In the genomic region with DNA sequence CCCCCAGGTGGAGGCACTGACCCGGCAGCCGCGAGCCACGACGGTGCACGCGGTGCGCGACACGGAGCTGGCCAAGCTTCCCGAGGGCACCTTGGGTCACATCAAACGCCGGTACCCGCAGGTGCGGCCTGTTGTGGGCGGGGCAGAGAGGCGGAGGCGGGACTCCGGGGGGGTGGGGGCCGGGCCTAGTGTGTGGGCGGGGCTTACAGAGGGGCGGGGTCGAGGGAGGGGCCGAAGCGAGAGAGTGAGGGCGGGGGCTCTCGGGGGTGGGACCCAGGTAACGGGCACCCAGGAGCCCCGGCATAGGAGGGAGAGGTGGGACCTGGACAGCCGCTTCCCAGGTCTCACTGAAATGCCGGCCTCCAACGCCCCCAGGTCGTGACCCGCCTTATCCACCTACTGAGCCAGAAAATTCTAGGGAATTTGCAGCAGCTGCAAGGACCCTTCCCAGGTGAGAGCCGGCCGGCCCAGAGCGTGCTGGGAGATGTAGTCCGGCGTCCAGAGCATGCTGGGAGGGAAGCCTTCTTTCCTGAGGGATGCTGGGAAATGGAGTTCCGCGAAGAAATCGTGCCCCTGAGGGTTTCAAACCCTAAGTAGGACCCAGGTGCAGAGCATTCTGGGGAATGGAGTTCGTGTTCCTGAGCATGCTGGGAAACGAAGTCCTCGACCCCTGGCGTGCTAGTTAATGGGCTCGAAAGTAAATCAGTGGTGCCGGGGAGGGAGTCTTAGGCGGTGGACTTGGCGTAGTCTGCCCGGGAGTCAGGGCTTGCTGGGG, we compare ENCODE assay signal across 8 cellular contexts. TPM values are rescaled to one million over a fixed set of nuclear protein-coding genes. Genes with fewer than 3 reads are reported as not detected.
DNase-seq lines count a peak whose midpoint lies in the region; ATAC-seq, FAIRE-seq and TF ChIP-seq lines count a peak whose summit lies in the region.

No MANE protein-coding gene starts in this region.

- TF ChIP-seq CTCF in heart left ventricle (IDR thresholded peaks at IDR 0.05) (no peak), pancreas (IDR thresholded peaks at IDR 0.05) (no peak)

- peak; percentile 15 to 56 (median 35) for DNase-seq in CD4-positive, alpha-beta memory T cell
- DNase-seq in heart left ventricle (peak in 4 of 5 donors; percentile 65 to 86 (median 76)), pancreas (peak; percentile 89 to 97 (median 92)), HCEC 1CT (no peak), HuH-7.5 (ENCODE audit: low spot score) (no peak)

- peak overlapping the region in 2 of 8 donors; percentile 20 to 29 for H3K4me3 Mint-ChIP-seq in CD4-positive, alpha-beta memory T cell
- H3K4me3 Mint-ChIP-seq in activated naive CD4-positive, alpha-beta T cell treated with anti-CD3 and anti-CD28 coated beads, Interleukin-2, amount 50 U/mL, for 24 hours = no peak overlapping the region

- CTCF ChIA-PET in CD4-positive, alpha-beta memory T cell (lab: Charles Lee; ENCODE audit: partially characterized antibody) = interaction anchor here (1.1 kb wide), 1 partner anchor 13 kb away, joined by 3 read pairs; no protein-coding TSS in a partner anchor

- intact Hi-C loops in CD4-positive, alpha-beta memory T cell (cut with micrococcal nuclease) = no loop called here
- intact Hi-C loops in heart left ventricle (cut with DNase I) (no loop called here), pancreas (cut with DNase I) (no loop called here)

- H3K27ac Mint-ChIP-seq in CD4-positive, alpha-beta memory T cell = peak overlapping the region in 1 of 7 donors; percentile 59
- H3K27ac Mint-ChIP-seq in activated naive CD4-positive, alpha-beta T cell treated with anti-CD3 and anti-CD28 coated beads, Interleukin-2, amount 50 U/mL, for 24 hours = peak overlapping the region; percentile 53

- H3K9ac ChIP-seq in HUES6 (ENCODE audit: low read length) = no peak overlapping the region

- POLR2A ChIA-PET in CD4-positive, alpha-beta memory T cell (lab: Charles Lee; ENCODE audit: partially characterized antibody) = no interaction called here

- ATAC-seq in heart left ventricle = peak; percentile 92 to 97 (median 95)
- peak; percentile 95 to 96 (median 96) for ATAC-seq in pancreas
- ATAC-seq in GM18861 (IDR thresholded peaks at IDR 0.05; ENCODE audit: unreplicated experiment) = no peak

- H3K27me3 Mint-ChIP-seq in CD4-positive, alpha-beta memory T cell = no peaks in the 10 kb centered on the region
- H3K27me3 Mint-ChIP-seq in activated naive CD4-positive, alpha-beta T cell treated with anti-CD3 and anti-CD28 coated beads, Interleukin-2, amount 50 U/mL, for 24 hours = no peaks in the 10 kb centered on the region

- TF ChIP-seq POLR2A in heart left ventricle (IDR thresholded peaks at IDR 0.05) = no peak

- FAIRE-seq in pancreas (lab: Jason Lieb, UNC) = no peak

- peaks cover 0 to 10% (median 2%) of the 10 kb centered on the region in 4 donors for H3K4me1 Mint-ChIP-seq in CD4-positive, alpha-beta memory T cell
- peaks cover 4% of the 10 kb centered on the region for H3K4me1 Mint-ChIP-seq in activated naive CD4-positive, alpha-beta T cell treated with anti-CD3 and anti-CD28 coated beads, Interleukin-2, amount 50 U/mL, for 24 hours

- H3K27ac ChIP-seq in CD4-positive, alpha-beta memory T cell (ENCODE audit: low read depth, low read length) = no peak overlapping the region
- no peak overlapping the region for H3K27ac ChIP-seq in HUES6 (ENCODE audit: low read depth, low read length)
- peak overlapping the region in 1 of 12 donors; percentile 63 for H3K27ac ChIP-seq in heart left ventricle
- H3K27ac ChIP-seq in pancreas = peak overlapping the region in 2 of 4 donors; percentile 53 to 57

- 25 to 40% (median 37%) methylated on average over 43 to 51 of the region's 51 CpGs for WGBS in heart left ventricle, 4 donors
- 8 to 11% methylated on average over 40 to 51 of the region's 51 CpGs for WGBS in pancreas, 2 donors

- no peaks in the 10 kb centered on the region for H3K4me1 ChIP-seq in CD4-positive, alpha-beta memory T cell (ENCODE audit: insufficient read depth, low read length)
- H3K4me1 ChIP-seq in HUES6 (ENCODE audit: control insufficient read depth, insufficient read depth, low read length) (peaks cover 10% of the 10 kb centered on the region), heart left ventricle (peaks cover 0 to 5% (median 0%) of the 10 kb centered on the region in 12 donors), pancreas (no peaks in the 10 kb centered on the region)

- no peaks in the 10 kb centered on the region for H3K9me3 ChIP-seq in CD4-positive, alpha-beta memory T cell (ENCODE audit: control insufficient read depth in 1 of 2, low read length in 2 of 2)
- H3K9me3 ChIP-seq in HUES6 (ENCODE audit: control insufficient read depth, insufficient read depth, low read depth, low read length) (no peaks in the 10 kb centered on the region), heart left ventricle (no peaks in the 10 kb centered on the region), pancreas (no peaks in the 10 kb centered on the region)

- H3K9me3 Mint-ChIP-seq in CD4-positive, alpha-beta memory T cell = peaks cover 0 to 3% (median 0%) of the 10 kb centered on the region in 8 donors
- H3K9me3 Mint-ChIP-seq in activated naive CD4-positive, alpha-beta T cell treated with anti-CD3 and anti-CD28 coated beads, Interleukin-2, amount 50 U/mL, for 24 hours = no peaks in the 10 kb centered on the region

- H3K36me3 ChIP-seq in CD4-positive, alpha-beta memory T cell (ENCODE audit: insufficient read depth, low read length) = peaks cover under 1% of the 10 kb centered on the region
- H3K36me3 ChIP-seq in HUES6 (ENCODE audit: control insufficient read depth, insufficient read depth, low read length) (peaks cover 9% of the 10 kb centered on the region), heart left ventricle (peaks cover 0 to 63% (median 29%) of the 10 kb centered on the region in 9 donors), pancreas (peaks cover 0 to 6% (median 0%) of the 10 kb centered on the region in 3 donors)

- no peak overlapping the region for H3K4me3 ChIP-seq in CD4-positive, alpha-beta memory T cell (ENCODE audit: low read length in 2 of 2)
- H3K4me3 ChIP-seq in HUES6 (ENCODE audit: low read depth, low read length) (peak overlapping the region; percentile 65), heart left ventricle (peak overlapping the region in 9 of 12 donors; percentile 28 to 56 (median 41)), pancreas (peak overlapping the region in 3 of 4 donors; percentile 25 to 49 (median 40))

- no peaks in the 10 kb centered on the region for H3K27me3 ChIP-seq in CD4-positive, alpha-beta memory T cell (ENCODE audit: insufficient read depth, low read length)
- no peaks in the 10 kb centered on the region for H3K27me3 ChIP-seq in HUES6 (ENCODE audit: control insufficient read depth, insufficient read depth, low read length)
- no peaks in the 10 kb centered on the region for H3K27me3 ChIP-seq in heart left ventricle
- no peaks in the 10 kb centered on the region for H3K27me3 ChIP-seq in pancreas

- peaks cover 14 to 30% of the 10 kb centered on the region in 2 donors for H3K36me3 Mint-ChIP-seq in CD4-positive, alpha-beta memory T cell
- H3K36me3 Mint-ChIP-seq in activated naive CD4-positive, alpha-beta T cell treated with anti-CD3 and anti-CD28 coated beads, Interleukin-2, amount 50 U/mL, for 24 hours = peaks cover 3% of the 10 kb centered on the region

RNA-seq across cellular contexts. Expression of a gene that starts 15.7 kb away (rescaled TPM):
- 100 to 1,000 TPM; 168 to 169 TPM for total RNA-seq in CD4-positive, alpha-beta memory T cell
- polyA plus RNA-seq in CD4-positive, alpha-beta memory T cell = 10 to 100 TPM in 1 of 2 donors, 1 to 10 TPM in 1; 4.7 to 14.1 TPM
- 100 to 1,000 TPM in 1 of 9 donors, 10 to 100 TPM in 8; 41.4 to 105 (median 49.9) TPM for total RNA-seq in heart left ventricle
- 10 to 100 TPM; 35.6 to 51.1 TPM for polyA plus RNA-seq in heart left ventricle
- 10 to 100 TPM; 25.4 to 65.2 (median 32.8) TPM for total RNA-seq in pancreas
- 10 to 100 TPM; 53.7 to 86.2 TPM for polyA plus RNA-seq in pancreas

RNA-seq across cellular contexts. Expression of a gene that starts 28.8 kb away (rescaled TPM):
- 10 to 100 TPM; 14.1 to 14.9 TPM for total RNA-seq in CD4-positive, alpha-beta memory T cell
- polyA plus RNA-seq in CD4-positive, alpha-beta memory T cell = 1 to 10 TPM; 8.0 to 9.1 TPM
- total RNA-seq in heart left ventricle = 10 to 100 TPM; 12.1 to 49.7 (median 14.9) TPM
- polyA plus RNA-seq in heart left ventricle = 10 to 100 TPM; 24.6 to 25.2 TPM
- 10 to 100 TPM in 2 of 6 donors, 1 to 10 TPM in 4; 6.9 to 16.8 (median 9.3) TPM for total RNA-seq in pancreas
- polyA plus RNA-seq in pancreas = 10 to 100 TPM; 33.5 to 35.4 TPM

RNA-seq across cellular contexts. Expression of a gene that starts 35.3 kb away (rescaled TPM):
- 1 to 10 TPM; 8.4 to 8.7 TPM for total RNA-seq in CD4-positive, alpha-beta memory T cell
- polyA plus RNA-seq in CD4-positive, alpha-beta memory T cell = 1 to 10 TPM in 1 of 2 donors, not detected in 1; 1.6 TPM
- total RNA-seq in heart left ventricle = 100 to 1,000 TPM in 1 of 9 donors, 10 to 100 TPM in 8; 62.8 to 128 (median 74.4) TPM
- polyA plus RNA-seq in heart left ventricle = 100 to 1,000 TPM in 1 of 2 donors, 10 to 100 TPM in 1; 49.3 to 159 TPM
- total RNA-seq in pancreas = 10 to 100 TPM; 22.6 to 33.9 (median 23.3) TPM
- 10 to 100 TPM; 35.5 to 68.8 TPM for polyA plus RNA-seq in pancreas

RNA-seq across cellular contexts. Expression of a gene that starts 44.5 kb away (rescaled TPM):
- under 1 TPM; 0.15 to 0.19 TPM for total RNA-seq in CD4-positive, alpha-beta memory T cell
- polyA plus RNA-seq in CD4-positive, alpha-beta memory T cell = under 1 TPM in 1 of 2 donors, not detected in 1; 0.07 TPM
- total RNA-seq in heart left ventricle (1 to 10 TPM in 3 of 9 donors, under 1 TPM in 6; 0.25 to 3.7 (median 0.83) TPM), pancreas (10 to 100 TPM; 12.1 to 25.5 (median 20.6) TPM)
- polyA plus RNA-seq in heart left ventricle (under 1 TPM; 0.04 to 0.34 TPM), pancreas (10 to 100 TPM; 52.6 to 64.5 TPM)

Comparison
In these comparisons a context has a peak if more than half of its experiments do, and no peak if none do; other contexts are left out.
1. DNase-seq: peak in CD4-positive, alpha-beta memory T cell (5 of 5), heart left ventricle (4 of 5) and pancreas (6 of 6); none in HCEC 1CT (single experiment) and HuH-7.5 (single experiment).
2. H3K4me3 ChIP-seq: peak in HUES6 (single experiment), heart left ventricle (9 of 12) and pancreas (3 of 4); none in CD4-positive, alpha-beta memory T cell (0 of 2).